10 cellular contexts compared by ENCODE assay signal in genomic region chr11:995752-996420, GRCh38. TPM values are rescaled to one million over a fixed set of nuclear protein-coding genes. Genes with fewer than 3 reads are reported as not detected.
DNase-seq lines count a peak whose midpoint lies in the region; ATAC-seq and TF ChIP-seq lines count a peak whose summit lies in the region.
"Had no signal": no experiment of that assay in that cellular context is flagged by ENCODE, and none has a peak within 500 bp of the region (broad histone marks: within the 10 kb centered on the region; RNA-seq: fewer than 3 reads in every experiment).

No MANE protein-coding gene starts in this region.

- peaks cover under 1% of the 10 kb centered on the region for H3K36me3 Mint-ChIP-seq in glutamatergic neuron (ENCODE audit: unreplicated experiment)
- peaks cover 8% of the 10 kb centered on the region for H3K36me3 Mint-ChIP-seq in HFFc6 (ENCODE audit: low read depth)

- H3K4me1 Mint-ChIP-seq in glutamatergic neuron (ENCODE audit: low read depth, unreplicated experiment) (peaks cover 13% of the 10 kb centered on the region), HFFc6 (ENCODE audit: low read depth) (no peaks in the 10 kb centered on the region)

- DNase-seq in D341Med (ENCODE audit: low spot score) (peak; percentile 57), NCI-H226 (peak; percentile 93), glutamatergic neuron (peak; percentile 68), Kasumi-1 (lab: John Stamatoyannopoulos, UW) (no peak), HFFc6 (no peak), NCI-H345 (lab: John Stamatoyannopoulos, UW) (no peak)
- DNase-seq: left cardiac atrium had no signal

- H3K4me3 Mint-ChIP-seq in glutamatergic neuron (ENCODE audit: unreplicated experiment) (no peak overlapping the region), HFFc6 (no peak overlapping the region)

- peaks cover 13% of the 10 kb centered on the region for H3K27me3 Mint-ChIP-seq in glutamatergic neuron (ENCODE audit: unreplicated experiment)
- H3K27me3 Mint-ChIP-seq in HFFc6 (ENCODE audit: insufficient read depth) = peaks cover 6% of the 10 kb centered on the region

- H3K27ac Mint-ChIP-seq in glutamatergic neuron (ENCODE audit: unreplicated experiment) = peak overlapping the region; percentile 93
- H3K27ac Mint-ChIP-seq in HFFc6 = no peak overlapping the region; the same call in 1 of the 2 replicates

- TF ChIP-seq CTCF in glutamatergic neuron (IDR thresholded peaks at IDR 0.05; ENCODE audit: partially characterized antibody, unreplicated experiment) (no peak), HFFc6 (IDR thresholded peaks at IDR 0.05) (no peak)

- H3K9me3 Mint-ChIP-seq in glutamatergic neuron (ENCODE audit: unreplicated experiment) = peaks cover 17% of the 10 kb centered on the region
- H3K9me3 Mint-ChIP-seq in HFFc6 = no peaks in the 10 kb centered on the region

- ATAC-seq in GM19463 (IDR thresholded peaks at IDR 0.05; ENCODE audit: unreplicated experiment) (peak; percentile 86), GM18873 (IDR thresholded peaks at IDR 0.05; ENCODE audit: low FRiP score, unreplicated experiment) (no peak)

RNA-seq across cellular contexts. Expression of gene MUC6, which starts 40.6 kb away (rescaled TPM):
- not detected for total RNA-seq in glutamatergic neuron (ENCODE audit: unreplicated experiment)
- not detected for total RNA-seq in HFFc6 (2021; fragmentation: NEBNext Ultra II Directional; extraction: Animal tissue kit (Norgen Biotek cat#: 25700))
- total RNA-seq: left cardiac atrium, MCF 10A had no signal

Comparison
In these comparisons a context has a peak if more than half of its experiments do, and no peak if none do; other contexts are left out.
1. DNase-seq: peak in D341Med (single experiment), NCI-H226 (single experiment) and glutamatergic neuron (single experiment); none in Kasumi-1 (0 of 2), HFFc6 (single experiment) and NCI-H345 (single experiment).